8 cellular contexts compared by ENCODE assay signal in genomic region chr4:83362492-83363329, GRCh38. TPM values are rescaled to one million over a fixed set of nuclear protein-coding genes. Genes with fewer than 3 reads are reported as not detected.
DNase-seq lines count a peak whose midpoint lies in the region; ATAC-seq and TF ChIP-seq lines count a peak whose summit lies in the region.

No MANE protein-coding gene starts in this region.

- no peaks in the 10 kb centered on the region for H3K27me3 ChIP-seq in RWPE2 (ENCODE audit: insufficient read depth, poor library complexity, severe bottlenecking)
- H3K27me3 ChIP-seq in kidney epithelial cell (ENCODE audit: control insufficient read depth, insufficient read depth, low read length) = no peaks in the 10 kb centered on the region

- no peak overlapping the region for H3K4me3 ChIP-seq in RWPE2 (ENCODE audit: severe bottlenecking)
- H3K4me3 ChIP-seq in kidney epithelial cell (ENCODE audit: low read depth, low read length) = no peak overlapping the region

- peaks cover 12% of the 10 kb centered on the region for H3K4me1 ChIP-seq in RWPE2 (ENCODE audit: insufficient read depth, poor library complexity, severe bottlenecking)

- ATAC-seq in HG03103 (IDR thresholded peaks at IDR 0.05; ENCODE audit: low read depth, unreplicated experiment) (peak; percentile 60), RWPE2 (ENCODE audit: low read depth) (0 out of 3 replicates have a peak, but pooled peaks have one; percentile 51), GM21447 (IDR thresholded peaks at IDR 0.05; ENCODE audit: unreplicated experiment) (no peak)

- no peak for DNase-seq in RWPE2 (ENCODE audit: low spot score)
- DNase-seq in kidney epithelial cell (ENCODE audit: low read depth) = no peak
- no peak for DNase-seq in NCI-H1092 (lab: John Stamatoyannopoulos, UW)
- DNase-seq in cortex of kidney (lab: John Stamatoyannopoulos, UW) = no peak
- no peak for DNase-seq in GM19240 (ENCODE audit: insufficient read length, low spot score)

- no peaks in the 10 kb centered on the region for H3K9me3 ChIP-seq in RWPE2 (ENCODE audit: severe bottlenecking)

- H3K36me3 ChIP-seq in RWPE2 (ENCODE audit: low read depth) (no peaks in the 10 kb centered on the region), kidney epithelial cell (ENCODE audit: control insufficient read depth, insufficient read depth, low read length) (no peaks in the 10 kb centered on the region)

- TF ChIP-seq CTCF in GM12873 (IDR thresholded peaks at IDR 0.05; ENCODE audit: insufficient read depth, low read depth, low read length, missing control alignments) (peak; percentile 34), RWPE2 (IDR thresholded peaks at IDR 0.05; ENCODE audit: poor library complexity, severe bottlenecking) (peak; percentile 55), kidney epithelial cell (IDR thresholded peaks at IDR 0.05; ENCODE audit: insufficient read depth, low read length, poor library complexity, severe bottlenecking) (peak; percentile 39)

- no peak overlapping the region for H3K27ac ChIP-seq in RWPE2 (ENCODE audit: poor library complexity, severe bottlenecking)

RNA-seq across cellular contexts. Expression of gene HPSE, which starts 28.1 kb away (rescaled TPM):
- total RNA-seq in kidney epithelial cell = 0.21 and 1.3 TPM in 2 replicates
